ENCODE assay signal across 1 cellular context in the genomic region with DNA sequence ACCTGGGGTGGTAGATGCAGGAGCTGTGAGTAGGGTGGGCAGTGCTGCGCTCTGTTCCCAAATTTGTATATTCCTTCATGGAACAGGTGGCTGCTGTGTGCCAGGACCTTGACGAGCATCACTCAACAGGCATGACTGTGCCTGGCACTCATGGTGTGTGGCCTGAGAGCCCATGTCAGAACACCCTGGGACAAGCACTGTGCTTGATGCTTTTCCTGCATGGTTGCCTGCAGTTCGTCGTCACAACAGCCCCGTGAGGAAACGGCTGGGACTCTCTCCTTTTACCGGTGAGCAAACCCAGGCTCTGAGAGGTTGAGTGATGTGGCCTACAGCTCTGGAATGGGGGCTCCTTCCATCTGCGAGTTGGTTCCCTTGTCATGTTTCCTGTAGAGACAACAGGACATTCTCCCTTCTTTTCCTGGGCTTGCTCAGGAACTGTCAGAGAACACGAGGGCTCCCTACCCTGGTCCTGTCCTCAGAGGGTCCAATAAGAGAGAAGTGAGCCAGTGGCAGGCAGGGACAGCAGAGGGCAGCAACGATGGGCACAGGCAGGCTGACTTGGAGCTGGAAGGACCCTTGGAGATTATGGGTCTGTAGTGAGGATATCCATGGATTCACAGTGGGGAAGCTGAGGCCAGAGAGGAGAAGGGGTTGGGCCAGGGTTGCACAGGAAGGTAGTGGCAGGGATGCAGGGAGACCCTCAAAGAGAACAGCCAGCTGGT.
TF ChIP-seq lines count a peak whose summit lies in the region.

No MANE protein-coding gene starts in this region.

TF ChIP-seq in WTC11, 78 proteins besides CTCF, POLR2A, EP300 and RAD21:
- no peak for TF ChIP-seq ZNF671 (CRISPR knock-in tag; IDR thresholded peaks at IDR 0.05)
- no peak for TF ChIP-seq SOX15 (CRISPR knock-in tag; IDR thresholded peaks at IDR 0.05)
- TF ChIP-seq, protein P1, sequence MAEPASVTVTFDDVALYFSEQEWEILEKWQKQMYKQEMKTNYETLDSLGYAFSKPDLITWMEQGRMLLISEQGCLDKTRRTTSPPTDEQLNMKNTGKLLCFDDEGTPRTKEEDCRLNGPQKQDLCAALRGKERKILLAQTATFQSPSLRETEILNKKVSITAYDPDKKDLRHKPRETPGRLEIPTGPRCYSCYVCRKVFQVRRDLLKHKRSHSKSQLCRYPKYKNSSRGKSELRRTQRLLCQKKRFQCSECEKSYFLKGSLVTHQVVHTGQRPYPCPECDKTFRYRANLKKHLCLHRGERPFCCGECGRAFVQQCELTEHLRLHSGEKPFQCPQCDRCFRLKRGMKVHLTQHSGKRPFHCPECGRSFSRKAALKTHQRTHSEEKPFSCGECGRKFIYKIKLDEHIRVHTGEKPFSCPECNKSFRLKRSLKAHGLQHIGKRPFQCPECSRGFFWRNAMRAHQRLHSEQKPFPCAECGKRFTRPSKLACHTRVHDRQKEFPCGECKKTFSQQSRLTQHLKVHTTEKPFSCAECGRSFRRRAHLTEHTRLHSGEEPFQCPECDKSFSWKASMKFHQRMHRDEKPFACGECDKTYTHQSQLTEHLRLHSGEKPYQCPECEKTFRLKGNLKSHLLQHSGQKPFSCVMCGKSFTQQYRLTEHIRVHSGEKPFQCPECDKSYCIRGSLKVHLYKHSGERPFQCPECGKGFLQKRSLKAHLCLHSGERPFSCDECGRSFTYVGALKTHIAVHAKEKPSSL (CRISPR knock-in tag; conservative IDR thresholded peaks at IDR 0.05), result no peak
- TF ChIP-seq GRHL2 (CRISPR knock-in tag; IDR thresholded peaks at IDR 0.05; ENCODE audit: insufficient replicate concordance, severe bottlenecking), result no peak
- no peak for TF ChIP-seq ZNF396 (CRISPR knock-in tag; IDR thresholded peaks at IDR 0.05; ENCODE audit: borderline replicate concordance)
- TF ChIP-seq NR1H2 (CRISPR knock-in tag; IDR thresholded peaks at IDR 0.05), result no peak
- TF ChIP-seq, protein P2, sequence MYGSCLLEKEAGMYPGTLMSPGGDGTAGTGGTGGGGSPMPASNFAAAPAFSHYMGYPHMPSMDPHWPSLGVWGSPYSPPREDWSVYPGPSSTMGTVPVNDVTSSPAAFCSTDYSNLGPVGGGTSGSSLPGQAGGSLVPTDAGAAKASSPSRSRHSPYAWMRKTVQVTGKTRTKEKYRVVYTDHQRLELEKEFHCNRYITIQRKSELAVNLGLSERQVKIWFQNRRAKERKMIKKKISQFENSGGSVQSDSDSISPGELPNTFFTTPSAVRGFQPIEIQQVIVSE (CRISPR knock-in tag; IDR thresholded peaks at IDR 0.05; ENCODE audit: borderline replicate concordance), result no peak
- TF ChIP-seq FOXP1 (CRISPR knock-in tag; IDR thresholded peaks at IDR 0.05; ENCODE audit: borderline replicate concordance), result no peak
- TF ChIP-seq, protein P3, sequence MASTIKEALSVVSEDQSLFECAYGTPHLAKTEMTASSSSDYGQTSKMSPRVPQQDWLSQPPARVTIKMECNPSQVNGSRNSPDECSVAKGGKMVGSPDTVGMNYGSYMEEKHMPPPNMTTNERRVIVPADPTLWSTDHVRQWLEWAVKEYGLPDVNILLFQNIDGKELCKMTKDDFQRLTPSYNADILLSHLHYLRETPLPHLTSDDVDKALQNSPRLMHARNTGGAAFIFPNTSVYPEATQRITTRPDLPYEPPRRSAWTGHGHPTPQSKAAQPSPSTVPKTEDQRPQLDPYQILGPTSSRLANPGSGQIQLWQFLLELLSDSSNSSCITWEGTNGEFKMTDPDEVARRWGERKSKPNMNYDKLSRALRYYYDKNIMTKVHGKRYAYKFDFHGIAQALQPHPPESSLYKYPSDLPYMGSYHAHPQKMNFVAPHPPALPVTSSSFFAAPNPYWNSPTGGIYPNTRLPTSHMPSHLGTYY (CRISPR knock-in tag; IDR thresholded peaks at IDR 0.05), result no peak
- no peak for TF ChIP-seq GTF2I (CRISPR knock-in tag; conservative IDR thresholded peaks at IDR 0.05)
